ENCODE assay signal across 15 cellular contexts in genomic region chr16:29986931-29987330, GRCh38. TPM values are rescaled to one million over a fixed set of nuclear protein-coding genes. Genes with fewer than 3 reads are reported as not detected.
DNase-seq lines count a peak whose midpoint lies in the region; ATAC-seq and TF ChIP-seq lines count a peak whose summit lies in the region.
"Had no signal": no experiment of that assay in that cellular context is flagged by ENCODE, and none has a peak within 500 bp of the region (broad histone marks: within the 10 kb centered on the region; RNA-seq: fewer than 3 reads in every experiment).

No MANE protein-coding gene starts in this region.

- H3K36me3 Mint-ChIP-seq in activated naive CD4-positive, alpha-beta T cell treated with anti-CD3 and anti-CD28 coated beads, Interleukin-2, amount 50 U/mL, for 72 hours, result peaks cover 0 to 16% of the 10 kb centered on the region in 2 donors
- peaks cover 68% of the 10 kb centered on the region for H3K36me3 Mint-ChIP-seq in activated naive CD4-positive, alpha-beta T cell treated with anti-CD3 and anti-CD28 coated beads, Interleukin-2, amount 10 ng/mL, durations not matched to agents 7 days and 5 days
- H3K36me3 Mint-ChIP-seq in nephron progenitor cell (ENCODE audit: low read depth), result peaks cover 60% of the 10 kb centered on the region

- no peak overlapping the region for H3K4me2 ChIP-seq in IMR-90 (ENCODE audit: low read depth, low read length)
- H3K4me2 ChIP-seq in neuronal stem cell (ENCODE audit: insufficient read depth, low read length, poor library complexity, severe bottlenecking), result no peak overlapping the region
- H3K4me2 ChIP-seq: BLaER1 had no signal

- dilution Hi-C loops in IMR-90 (cut with HindIII; ENCODE audit: low sequenced_read_pairs, unreplicated experiment), result no loop called here

- H3K79me1 ChIP-seq in IMR-90 (ENCODE audit: low read depth in 1 of 2, low read length in 2 of 2) (peaks cover 0 to 9% of the 10 kb centered on the region in 2 experiments; a peak in 1 of 4 replicates), neuronal stem cell (ENCODE audit: low read depth, low read length) (peaks cover 2% of the 10 kb centered on the region)

- no peak for TF ChIP-seq RAD21 in IMR-90 (IDR thresholded peaks at IDR 0.05; ENCODE audit: low read length)

- no peak overlapping the region for H3K18ac ChIP-seq in IMR-90 (ENCODE audit: low read depth, low read length)
- H3K18ac ChIP-seq in neuronal stem cell (ENCODE audit: low read length), result no peak overlapping the region

- no peak overlapping the region for H3K9ac ChIP-seq in IMR-90 (ENCODE audit: low read depth, low read length)
- H3K9ac ChIP-seq in neuronal stem cell (ENCODE audit: low read depth, low read length, poor library complexity), result no peak overlapping the region
- H3K9ac ChIP-seq: BLaER1 had no signal

- no peak overlapping the region for H2AK9ac ChIP-seq in IMR-90 (replicated peaks; ENCODE audit: low read depth, low read length, poor library complexity)

- H3K4me3 Mint-ChIP-seq in activated naive CD4-positive, alpha-beta T cell treated with anti-CD3 and anti-CD28 coated beads, Interleukin-2, amount 10 ng/mL, durations not matched to agents 7 days and 5 days, result no peak overlapping the region
- H3K4me3 Mint-ChIP-seq in nephron progenitor cell, result no peak overlapping the region
- H3K4me3 Mint-ChIP-seq: CD8-positive, alpha-beta memory T cell; IgD-negative memory B cell had no signal

- CTCF ChIA-PET in activated naive CD4-positive, alpha-beta T cell treated with anti-CD3 and anti-CD28 coated beads, Interleukin-2, amount 10 ng/mL, durations not matched to agents 7 days and 5 days (lab: Charles Lee), result interaction anchor here (1.2 kb wide), 1 partner anchor 8 kb away, joined by 3 read pairs; no protein-coding TSS in a partner anchor
- CTCF ChIA-PET in IMR-90 (lab: Yijun Ruan, JAX), result no interaction called here

- H3K4me1 ChIP-seq in IMR-90 (ENCODE audit: control insufficient read depth, insufficient read depth, low read length) (no peaks in the 10 kb centered on the region), upper lobe of left lung (peaks cover 4 to 74% (median 50%) of the 10 kb centered on the region in 4 donors), neuronal stem cell (ENCODE audit: control insufficient read depth in 2 of 2, insufficient read depth in 1 of 2, low read depth in 1 of 2, low read length in 2 of 2) (no peaks in the 10 kb centered on the region)
- H3K4me1 ChIP-seq: BLaER1, Caco-2 had no signal

- no peaks in the 10 kb centered on the region for H3K4me1 Mint-ChIP-seq in activated naive CD4-positive, alpha-beta T cell treated with anti-CD3 and anti-CD28 coated beads, Interleukin-2, amount 10 ng/mL, durations not matched to agents 7 days and 5 days
- H3K4me1 Mint-ChIP-seq in nephron progenitor cell, result peaks cover 34% of the 10 kb centered on the region
- H3K4me1 Mint-ChIP-seq: CD8-positive, alpha-beta memory T cell; IgD-negative memory B cell had no signal

- H3K36me3 ChIP-seq in IMR-90 (ENCODE audit: control insufficient read depth, insufficient read depth, low read length) (peaks cover 76% of the 10 kb centered on the region), upper lobe of left lung (peaks cover 55 to 100% (median 89%) of the 10 kb centered on the region in 4 donors), neuronal stem cell (replicated peaks in 1 of 2; ENCODE audit: control insufficient read depth in 2 of 2, insufficient read depth in 2 of 2, low read length in 2 of 2) (peaks cover 66 to 100% of the 10 kb centered on the region in 2 donors)

- H2BK5ac ChIP-seq in IMR-90 (ENCODE audit: low read depth, low read length, poor library complexity, severe bottlenecking) (no peak overlapping the region), neuronal stem cell (ENCODE audit: low read length) (no peak overlapping the region)

- no peak overlapping the region for H4K91ac ChIP-seq in IMR-90 (ENCODE audit: insufficient read depth, low read depth, low read length)
- H4K91ac ChIP-seq in neuronal stem cell (ENCODE audit: low read depth, low read length, poor library complexity), result no peak overlapping the region

- no peak for ATAC-seq in activated naive CD4-positive, alpha-beta T cell treated with anti-CD3 and anti-CD28 coated beads, Interleukin-2, amount 50 U/mL, for 72 hours
- ATAC-seq in IMR-90 (ENCODE audit: low read depth), result no peak
- ATAC-seq in upper lobe of left lung (ENCODE audit: low FRiP score in 2 of 2), result no peak

- H4K8ac ChIP-seq in IMR-90 (ENCODE audit: low read depth in 2 of 2, low read length in 2 of 2) (no peak overlapping the region), neuronal stem cell (ENCODE audit: low read depth, low read length) (no peak overlapping the region)

- no peaks in the 10 kb centered on the region for H3K27me3 Mint-ChIP-seq in activated naive CD4-positive, alpha-beta T cell treated with anti-CD3 and anti-CD28 coated beads, Interleukin-2, amount 10 ng/mL, durations not matched to agents 7 days and 5 days
- no peaks in the 10 kb centered on the region for H3K27me3 Mint-ChIP-seq in nephron progenitor cell (ENCODE audit: low read depth, poor library complexity)
- H3K27me3 Mint-ChIP-seq: CD8-positive, alpha-beta memory T cell; IgD-negative memory B cell had no signal

- no peak overlapping the region for H3K27ac ChIP-seq in IMR-90 (ENCODE audit: insufficient read depth, low read length)
- peak overlapping the region in 3 of 4 donors; percentile 46 to 86 (median 82) for H3K27ac ChIP-seq in upper lobe of left lung
- no peak overlapping the region for H3K27ac ChIP-seq in neuronal stem cell (replicated peaks; ENCODE audit: low read length)
- H3K27ac ChIP-seq: BLaER1 had no signal

- H2BK12ac ChIP-seq in neuronal stem cell (ENCODE audit: low read length), result no peak overlapping the region

- H3K27ac Mint-ChIP-seq in activated naive CD4-positive, alpha-beta T cell treated with anti-CD3 and anti-CD28 coated beads, Interleukin-2, amount 50 U/mL, for 72 hours, result peak overlapping the region; percentile 58 to 73
- no peak overlapping the region for H3K27ac Mint-ChIP-seq in activated naive CD4-positive, alpha-beta T cell treated with anti-CD3 and anti-CD28 coated beads, Interleukin-2, amount 10 ng/mL, durations not matched to agents 7 days and 5 days
- H3K27ac Mint-ChIP-seq in nephron progenitor cell, result peak overlapping the region; percentile 71

- H3K4me3 ChIP-seq in IMR-90 (ENCODE audit: insufficient read depth, low read depth, low read length) (no peak overlapping the region), upper lobe of left lung (peak overlapping the region in 1 of 4 donors; percentile 32), neuronal stem cell (ENCODE audit: low read length in 2 of 2) (no peak overlapping the region)
- H3K4me3 ChIP-seq: BLaER1 had no signal

- DNase-seq in activated naive CD4-positive, alpha-beta T cell treated with anti-CD3 and anti-CD28 coated beads, Interleukin-2, amount 50 U/mL, for 72 hours (ENCODE audit: low spot score in 2 of 2), result no peak
- DNase-seq in activated naive CD4-positive, alpha-beta T cell treated with anti-CD3 and anti-CD28 coated beads, Interleukin-2, amount 10 ng/mL, durations not matched to agents 7 days and 5 days, result no peak
- no peak for DNase-seq in IMR-90
- DNase-seq in nephron progenitor cell, result no peak
- no peak for DNase-seq in upper lobe of left lung
- no peak for DNase-seq in NCI-H1048 (lab: John Stamatoyannopoulos, UW)
- no peak for DNase-seq in stimulated activated CD4-positive, alpha-beta T cell treated with anti-CD3 and anti-CD28 coated beads, Interleukin-2, amount 100 ng/mL, for 24 hours
- DNase-seq in neuronal stem cell (ENCODE audit: low spot score), result no peak
- DNase-seq: AML-193, Caco-2, DND-41, GDM1 had no signal

- H3K14ac ChIP-seq in IMR-90 (replicated peaks; ENCODE audit: low read depth, low read length), result no peak overlapping the region
- H3K14ac ChIP-seq in neuronal stem cell (ENCODE audit: low read length), result no peak overlapping the region

- H3K9me3 ChIP-seq in IMR-90 (ENCODE audit: control insufficient read depth, insufficient read depth, low read length), result no peaks in the 10 kb centered on the region
- no peaks in the 10 kb centered on the region for H3K9me3 ChIP-seq in upper lobe of left lung
- H3K9me3 ChIP-seq in neuronal stem cell (replicated peaks in 1 of 2; ENCODE audit: control insufficient read depth in 2 of 2, insufficient read depth in 1 of 2, low read depth in 1 of 2, low read length in 2 of 2), result no peaks in the 10 kb centered on the region
- H3K9me3 ChIP-seq: BLaER1, Caco-2 had no signal

- in situ Hi-C loops in IMR-90 (cut with MboI; ENCODE audit: low sequenced_read_pairs), result no loop called here

- no peak overlapping the region for H4K5ac ChIP-seq in IMR-90 (ENCODE audit: low read depth, low read length)

- no peaks in the 10 kb centered on the region for H3K9me1 ChIP-seq in IMR-90 (ENCODE audit: insufficient read depth, low read length)

- TF ChIP-seq CTCF in IMR-90 (conservative IDR thresholded peaks at IDR 0.05; ENCODE audit: low read depth, low read length) (no peak), nephron progenitor cell (IDR thresholded peaks at IDR 0.05) (no peak), upper lobe of left lung (IDR thresholded peaks at IDR 0.05) (no peak)

- no peak overlapping the region for H2BK20ac ChIP-seq in IMR-90 (ENCODE audit: low read depth, low read length)

- H3K27me3 ChIP-seq in IMR-90 (ENCODE audit: control insufficient read depth, insufficient read depth, low read length) (no peaks in the 10 kb centered on the region), upper lobe of left lung (no peaks in the 10 kb centered on the region), neuronal stem cell (ENCODE audit: control insufficient read depth in 3 of 3, insufficient read depth in 3 of 3, low read depth in 1 of 3, low read length in 3 of 3) (no peaks in the 10 kb centered on the region)
- H3K27me3 ChIP-seq: BLaER1 had no signal

- TF ChIP-seq EP300 in upper lobe of left lung (IDR thresholded peaks at IDR 0.05), result no peak

- TF ChIP-seq POLR2A in IMR-90 (IDR thresholded peaks at IDR 0.05; ENCODE audit: low read depth, low read length) (no peak), upper lobe of left lung (IDR thresholded peaks at IDR 0.05) (no peak)

- no peak overlapping the region for H3K56ac ChIP-seq in IMR-90 (ENCODE audit: extremely low read depth, insufficient read depth, low read length)

- H3K23ac ChIP-seq in IMR-90 (ENCODE audit: low read depth, low read length) (no peak overlapping the region), neuronal stem cell (ENCODE audit: low read depth, low read length, poor library complexity) (no peak overlapping the region)

- H2AFZ ChIP-seq in IMR-90 (replicated peaks; ENCODE audit: low read length, poor library complexity) (peak overlapping the region; percentile 33), neuronal stem cell (ENCODE audit: low read length) (no peak overlapping the region)

- H2BK120ac ChIP-seq in IMR-90 (ENCODE audit: low read depth, low read length), result no peak overlapping the region
- H2BK120ac ChIP-seq in neuronal stem cell (ENCODE audit: low read depth, low read length), result no peak overlapping the region

- WGBS in IMR-90 (ENCODE audit: extremely low coverage in 2 of 2, insufficient read length in 1 of 2), 2 experiments, result no CpG with 5 or more reads among the region's 5 CpGs
- WGBS in upper lobe of left lung, 2 donors, result 89 to 91% methylated on average over 5 of the region's 5 CpGs
- WGBS in neuronal stem cell (ENCODE audit: extremely low coverage in 2 of 2, insufficient read length in 2 of 2, insufficient replicate concordance in 1 of 2), 2 donors, result no CpG with 5 or more reads among the region's 5 CpGs

- no peak overlapping the region for H2BK15ac ChIP-seq in IMR-90 (ENCODE audit: low read depth, low read length)
- no peak overlapping the region for H2BK15ac ChIP-seq in neuronal stem cell (ENCODE audit: low read length)

- no peaks in the 10 kb centered on the region; the same call in 1 of the 2 replicates for H4K20me1 ChIP-seq in IMR-90 (ENCODE audit: insufficient read depth, low read length)

- intact Hi-C loops in IMR-90 (cut with micrococcal nuclease), result no loop called here

- no peaks in the 10 kb centered on the region for H3K9me3 Mint-ChIP-seq in activated naive CD4-positive, alpha-beta T cell treated with anti-CD3 and anti-CD28 coated beads, Interleukin-2, amount 50 U/mL, for 72 hours
- H3K9me3 Mint-ChIP-seq in activated naive CD4-positive, alpha-beta T cell treated with anti-CD3 and anti-CD28 coated beads, Interleukin-2, amount 10 ng/mL, durations not matched to agents 7 days and 5 days, result no peaks in the 10 kb centered on the region
- H3K9me3 Mint-ChIP-seq in nephron progenitor cell, result no peaks in the 10 kb centered on the region
- H3K9me3 Mint-ChIP-seq: CD8-positive, alpha-beta memory T cell; IgD-negative memory B cell had no signal

- no peak overlapping the region for H3K4ac ChIP-seq in IMR-90 (ENCODE audit: low read depth, low read length)
- no peak overlapping the region for H3K4ac ChIP-seq in neuronal stem cell (ENCODE audit: low read length)

- H2AK5ac ChIP-seq in IMR-90 (ENCODE audit: low read depth, low read length), result no peak overlapping the region
- H2AK5ac ChIP-seq in neuronal stem cell (ENCODE audit: low read depth, low read length), result no peak overlapping the region

- BruUV-seq in IMR-90 (replicated peaks; lab: Mats Ljungman, UMichigan), result no TSS peak

- POLR2A ChIA-PET in IMR-90 (lab: Charles Lee; ENCODE audit: unreplicated experiment), result no interaction called here

RNA-seq across cellular contexts. Expression of gene HIRIP3, which starts 8.5 kb away (rescaled TPM):
- total RNA-seq in activated naive CD4-positive, alpha-beta T cell treated with anti-CD3 and anti-CD28 coated beads, Interleukin-2, amount 50 U/mL, for 72 hours, result 10 to 100 TPM; 30.1 to 38.7 TPM
- 5.0 and 5.8 TPM in 2 replicates for total RNA-seq in IMR-90 (2012; rRNA removed)
- 10.5 and 13.7 TPM in 2 replicates for polyA plus RNA-seq in IMR-90 (2012; rRNA removed)
- 10.9 and 18.2 TPM in 2 replicates for polyA plus RNA-seq in IMR-90 (2012; cell fraction: cytosol; rRNA removed)
- 4.6 and 5.7 TPM in 2 replicates for polyA plus RNA-seq in IMR-90 (2012; cell fraction: nucleus; rRNA removed; ENCODE audit: low replicate concordance)
- 10 to 100 TPM; 11.5 to 28.2 (median 25.0) TPM for total RNA-seq in upper lobe of left lung
- 16.5 TPM for polyA plus RNA-seq in neuronal stem cell (2013, experiment 1 of 2)
- polyA plus RNA-seq in neuronal stem cell (2013, experiment 2 of 2), result 17.3 TPM

RNA-seq across cellular contexts. Expression of gene INO80E, which starts 9.1 kb away (rescaled TPM):
- 10 to 100 TPM; 85.3 to 90.7 TPM for total RNA-seq in activated naive CD4-positive, alpha-beta T cell treated with anti-CD3 and anti-CD28 coated beads, Interleukin-2, amount 50 U/mL, for 72 hours
- total RNA-seq in IMR-90 (2012; rRNA removed), result 42.1 and 42.8 TPM in 2 replicates
- polyA plus RNA-seq in IMR-90 (2012; rRNA removed), result 40.9 and 46.5 TPM in 2 replicates
- polyA plus RNA-seq in IMR-90 (2012; cell fraction: cytosol; rRNA removed), result 45.5 and 51.0 TPM in 2 replicates
- polyA plus RNA-seq in IMR-90 (2012; cell fraction: nucleus; rRNA removed; ENCODE audit: low replicate concordance), result 91.7 and 205 TPM in 2 replicates
- total RNA-seq in upper lobe of left lung, result 10 to 100 TPM; 29.5 to 82.8 (median 55.7) TPM
- polyA plus RNA-seq in neuronal stem cell (2013, experiment 1 of 2), result 48.2 TPM
- polyA plus RNA-seq in neuronal stem cell (2013, experiment 2 of 2), result 47.3 TPM

RNA-seq across cellular contexts. Expression of gene TAOK2, which starts 13.3 kb away (rescaled TPM):
- total RNA-seq in activated naive CD4-positive, alpha-beta T cell treated with anti-CD3 and anti-CD28 coated beads, Interleukin-2, amount 50 U/mL, for 72 hours, result 10 to 100 TPM; 29.6 to 52.7 TPM
- total RNA-seq in IMR-90 (2012; rRNA removed) (31.7 and 32.8 TPM in 2 replicates), upper lobe of left lung (100 to 1,000 TPM in 2 of 6 donors, 10 to 100 TPM in 4; 70.2 to 195 (median 81.5) TPM)
- 23.0 and 26.4 TPM in 2 replicates for polyA plus RNA-seq in IMR-90 (2012; rRNA removed)
- 19.4 and 23.3 TPM in 2 replicates for polyA plus RNA-seq in IMR-90 (2012; cell fraction: cytosol; rRNA removed)
- 59.5 and 117 TPM in 2 replicates for polyA plus RNA-seq in IMR-90 (2012; cell fraction: nucleus; rRNA removed; ENCODE audit: low replicate concordance)
- 19.9 TPM for polyA plus RNA-seq in neuronal stem cell (2013, experiment 1 of 2)
- 19.4 TPM for polyA plus RNA-seq in neuronal stem cell (2013, experiment 2 of 2)

RNA-seq across cellular contexts. Expression of gene DOC2A, which starts 23.9 kb away (rescaled TPM):
- total RNA-seq in activated naive CD4-positive, alpha-beta T cell treated with anti-CD3 and anti-CD28 coated beads, Interleukin-2, amount 50 U/mL, for 72 hours, result 1 to 10 TPM in 1 of 2 donors, under 1 TPM in 1; 0.80 to 2.0 TPM
- total RNA-seq in IMR-90 (2012; rRNA removed) (under 0.01 TPM in 1 of 2 replicates, not detected in the other), upper lobe of left lung (10 to 100 TPM in 1 of 6 donors, 1 to 10 TPM in 5; 1.2 to 11.0 (median 6.5) TPM)
- polyA plus RNA-seq in IMR-90 (2012; rRNA removed), result 0.48 and 0.50 TPM in 2 replicates
- 0.37 and 0.68 TPM in 2 replicates for polyA plus RNA-seq in IMR-90 (2012; cell fraction: cytosol; rRNA removed)
- 6.0 and 7.2 TPM in 2 replicates for polyA plus RNA-seq in IMR-90 (2012; cell fraction: nucleus; rRNA removed; ENCODE audit: low replicate concordance)
- polyA plus RNA-seq in neuronal stem cell (2013, experiment 1 of 2), result 5.2 TPM
- polyA plus RNA-seq in neuronal stem cell (2013, experiment 2 of 2), result 5.1 TPM
- polyA plus RNA-seq: CD8-positive, alpha-beta memory T cell; IgD-negative memory B cell had no signal

RNA-seq across cellular contexts. Expression of gene TMEM219, which starts 25.1 kb away (rescaled TPM):
- 10 to 100 TPM; 52.5 to 63.8 TPM for total RNA-seq in activated naive CD4-positive, alpha-beta T cell treated with anti-CD3 and anti-CD28 coated beads, Interleukin-2, amount 50 U/mL, for 72 hours
- total RNA-seq in IMR-90 (2012; rRNA removed), result 44.2 and 47.0 TPM in 2 replicates
- polyA plus RNA-seq in IMR-90 (2012; rRNA removed), result 94.3 and 95.3 TPM in 2 replicates
- 99.2 and 135 TPM in 2 replicates for polyA plus RNA-seq in IMR-90 (2012; cell fraction: cytosol; rRNA removed)
- 191 TPM in 2 replicates for polyA plus RNA-seq in IMR-90 (2012; cell fraction: nucleus; rRNA removed; ENCODE audit: low replicate concordance)
- total RNA-seq in upper lobe of left lung, result 100 to 1,000 TPM in 5 of 6 donors, 10 to 100 TPM in 1; 95.4 to 187 (median 139) TPM
- polyA plus RNA-seq in neuronal stem cell (2013, experiment 1 of 2), result 80.5 TPM
- polyA plus RNA-seq in neuronal stem cell (2013, experiment 2 of 2), result 84.2 TPM

Comparison
In these comparisons a context has a peak if more than half of its experiments do, and no peak if none do; other contexts are left out.
1. H3K27ac ChIP-seq: peak in upper lobe of left lung (3 of 4); none in IMR-90 (single experiment) and neuronal stem cell (single experiment).